In the genomic region with DNA sequence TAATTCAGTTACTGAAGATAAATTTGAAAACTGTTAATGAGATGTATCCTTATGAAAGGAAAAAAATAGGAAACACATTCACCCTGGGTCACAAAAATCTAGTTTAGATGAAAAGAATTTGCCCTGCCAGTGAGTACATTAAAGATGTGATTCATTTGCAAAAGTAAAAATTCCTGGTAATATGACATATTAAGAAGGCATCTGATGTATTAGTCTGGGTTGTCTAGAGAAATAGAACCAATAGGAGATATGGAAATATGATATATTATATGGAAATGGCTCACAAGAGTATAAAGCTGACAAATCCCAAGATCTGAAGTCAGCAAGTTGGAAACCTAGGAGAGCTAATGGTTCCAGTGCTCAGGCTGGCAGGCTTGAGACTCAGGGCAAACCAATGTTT, we compare ENCODE assay signal across 18 cellular contexts.
"Had no signal": no experiment of that assay in that cellular context is flagged by ENCODE, and none has a peak within 500 bp of the region (broad histone marks: within the 10 kb centered on the region; RNA-seq: fewer than 3 reads in every experiment).

No MANE protein-coding gene starts in this region.

- H3K27ac Mint-ChIP-seq: activated CD8-positive, alpha-beta memory T cell treated with anti-CD3 and anti-CD28 coated beads, Interleukin-2, amount 10 ng/mL, durations not matched to agents 7 days and 5 days; activated naive CD4-positive, alpha-beta T cell treated with anti-CD3 and anti-CD28 coated beads, Interleukin-2, amount 50 U/mL, for 72 hours; dendritic cell treated with granulocyte-macrophage colony-stimulating factor and Interleukin-4, amounts not matched to agents 40 ng/mL and 50 ng/mL, for 4 days; effector memory CD8-positive, alpha-beta T cell had no signal

- H3K9me3 ChIP-seq: ovary, tibial nerve, vagina had no signal

- H3K4me3 ChIP-seq: ovary, tibial nerve, vagina had no signal

- H3K4me3 Mint-ChIP-seq: activated CD8-positive, alpha-beta memory T cell treated with anti-CD3 and anti-CD28 coated beads, Interleukin-2, amount 10 ng/mL, durations not matched to agents 7 days and 5 days; dendritic cell treated with granulocyte-macrophage colony-stimulating factor and Interleukin-4, amounts not matched to agents 40 ng/mL and 50 ng/mL, for 4 days; effector memory CD8-positive, alpha-beta T cell had no signal

- DNase-seq: activated CD8-positive, alpha-beta memory T cell treated with anti-CD3 and anti-CD28 coated beads, Interleukin-2, amount 10 ng/mL, durations not matched to agents 7 days and 5 days; activated effector memory CD4-positive, alpha-beta T cell treated with Interleukin-2 at 50 U/mL for 16 hours; activated T-cell treated with anti-CD3 and anti-CD28 coated beads, Interleukin-2, amount 50 U/mL, for 1 hour; anterior cingulate cortex; effector memory CD8-positive, alpha-beta T cell; ovary; stimulated activated CD4-positive, alpha-beta T cell treated with anti-CD3 and anti-CD28 coated beads, Interleukin-12 subunit alpha, Interleukin-12 subunit beta, amount 100 ng/mL, for 4 hours; stimulated activated CD4-positive, alpha-beta T cell treated with anti-CD3 and anti-CD28 coated beads, Interleukin-2, amount 100 ng/mL, for 24 hours; substantia nigra; SW 1271 had no signal

- ATAC-seq: activated CD4-positive, CD25-positive, alpha-beta regulatory T cell treated with anti-CD3 and anti-CD28 coated beads, Interleukin-2, amount 50 U/mL, for 24 hours; activated CD8-positive, alpha-beta memory T cell treated with anti-CD3 and anti-CD28 coated beads, Interleukin-2, amount 10 ng/mL, durations not matched to agents 7 days and 5 days; activated naive CD4-positive, alpha-beta T cell treated with anti-CD3 and anti-CD28 coated beads, Interleukin-2, amount 50 U/mL, for 72 hours; effector memory CD8-positive, alpha-beta T cell; left lobe of liver had no signal

- H3K27ac ChIP-seq: epithelial cell of prostate, ovary, tibial nerve, vagina had no signal

- FAIRE-seq: islet of Langerhans had no signal

- H3K4me1 ChIP-seq: vagina had no signal

- H3K27me3 Mint-ChIP-seq: activated CD8-positive, alpha-beta memory T cell treated with anti-CD3 and anti-CD28 coated beads, Interleukin-2, amount 10 ng/mL, durations not matched to agents 7 days and 5 days; dendritic cell treated with granulocyte-macrophage colony-stimulating factor and Interleukin-4, amounts not matched to agents 40 ng/mL and 50 ng/mL, for 4 days; effector memory CD8-positive, alpha-beta T cell had no signal

- H3K27me3 ChIP-seq: ovary, tibial nerve, vagina had no signal

- H3K9me3 Mint-ChIP-seq: effector memory CD8-positive, alpha-beta T cell had no signal

- H3K36me3 ChIP-seq: ovary, tibial nerve, vagina had no signal
